Comparison of ENCODE assay signal across 1 cellular context in the genomic region with DNA sequence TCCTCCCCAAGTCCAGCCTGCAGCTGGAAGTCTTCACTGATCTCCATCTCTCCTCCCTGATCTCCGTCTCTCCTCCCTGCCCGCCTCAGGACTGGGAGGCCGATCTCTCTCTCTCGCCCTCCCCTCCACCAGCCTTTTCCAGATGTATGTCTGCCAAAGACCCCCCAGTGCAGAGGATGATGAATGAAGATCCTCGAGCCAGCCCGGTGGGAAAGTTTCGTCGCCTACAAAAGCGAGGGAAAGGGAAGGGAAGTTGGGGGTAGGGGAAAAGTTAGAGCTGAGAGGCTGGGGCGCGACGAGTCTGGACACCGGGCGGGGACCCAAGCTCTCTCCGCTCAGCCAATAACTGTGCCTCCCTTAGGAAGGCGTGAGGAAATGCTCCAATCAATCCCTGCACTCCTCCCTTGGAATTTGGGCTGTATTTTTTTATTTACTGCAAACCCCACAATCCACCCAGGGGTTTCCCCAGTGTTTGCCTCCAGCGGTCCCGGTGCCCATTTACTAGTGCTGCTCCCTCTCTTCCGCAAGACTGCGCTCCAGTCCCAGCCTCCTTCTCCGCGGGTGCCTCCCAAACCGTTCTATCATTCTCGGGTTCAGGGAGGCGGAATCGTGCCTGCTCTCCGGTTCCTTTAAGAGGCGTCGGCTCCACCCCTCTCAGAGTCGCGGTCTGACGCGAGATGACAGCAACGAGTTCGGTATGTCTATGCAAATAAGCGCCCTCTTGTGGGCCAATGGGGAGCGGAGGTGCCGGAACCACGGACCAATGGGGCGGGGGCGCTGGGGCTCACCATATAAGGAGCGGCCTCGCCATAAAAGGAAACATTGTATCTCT.
A peak's percentile ranks its signal among the peaks of the same experiment; 100 is the strongest.
TF ChIP-seq lines count a peak whose summit lies in the region.

A gene (plus strand): TSS at position 818 of the 832 bp plus-strand sequence. CDS start 388 bp downstream, outside the sequence.

TF ChIP-seq in HepG2, 621 proteins besides CTCF, POLR2A, EP300 and RAD21 (continued from another document and continues in another):
- TF ChIP-seq, protein P1, sequence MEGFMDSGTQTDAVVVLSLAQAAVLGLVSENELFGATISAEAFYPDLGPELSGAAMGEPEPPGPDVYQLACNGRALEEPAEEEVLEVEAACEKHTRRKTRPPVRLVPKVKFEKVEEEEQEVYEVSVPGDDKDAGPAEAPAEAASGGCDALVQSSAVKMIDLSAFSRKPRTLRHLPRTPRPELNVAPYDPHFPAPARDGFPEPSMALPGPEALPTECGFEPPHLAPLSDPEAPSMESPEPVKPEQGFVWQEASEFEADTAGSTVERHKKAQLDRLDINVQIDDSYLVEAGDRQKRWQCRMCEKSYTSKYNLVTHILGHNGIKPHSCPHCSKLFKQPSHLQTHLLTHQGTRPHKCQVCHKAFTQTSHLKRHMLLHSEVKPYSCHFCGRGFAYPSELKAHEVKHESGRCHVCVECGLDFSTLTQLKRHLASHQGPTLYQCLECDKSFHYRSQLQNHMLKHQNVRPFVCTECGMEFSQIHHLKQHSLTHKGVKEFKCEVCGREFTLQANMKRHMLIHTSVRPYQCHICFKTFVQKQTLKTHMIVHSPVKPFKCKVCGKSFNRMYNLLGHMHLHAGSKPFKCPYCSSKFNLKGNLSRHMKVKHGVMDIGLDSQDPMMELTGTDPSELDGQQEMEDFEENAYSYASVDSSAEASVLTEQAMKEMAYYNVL (CRISPR knock-in tag; IDR thresholded peaks at IDR 0.05; ENCODE audit: borderline replicate concordance) = peak; percentile 68; the same call in 1 of the 2 replicates
- TF ChIP-seq, protein P2, sequence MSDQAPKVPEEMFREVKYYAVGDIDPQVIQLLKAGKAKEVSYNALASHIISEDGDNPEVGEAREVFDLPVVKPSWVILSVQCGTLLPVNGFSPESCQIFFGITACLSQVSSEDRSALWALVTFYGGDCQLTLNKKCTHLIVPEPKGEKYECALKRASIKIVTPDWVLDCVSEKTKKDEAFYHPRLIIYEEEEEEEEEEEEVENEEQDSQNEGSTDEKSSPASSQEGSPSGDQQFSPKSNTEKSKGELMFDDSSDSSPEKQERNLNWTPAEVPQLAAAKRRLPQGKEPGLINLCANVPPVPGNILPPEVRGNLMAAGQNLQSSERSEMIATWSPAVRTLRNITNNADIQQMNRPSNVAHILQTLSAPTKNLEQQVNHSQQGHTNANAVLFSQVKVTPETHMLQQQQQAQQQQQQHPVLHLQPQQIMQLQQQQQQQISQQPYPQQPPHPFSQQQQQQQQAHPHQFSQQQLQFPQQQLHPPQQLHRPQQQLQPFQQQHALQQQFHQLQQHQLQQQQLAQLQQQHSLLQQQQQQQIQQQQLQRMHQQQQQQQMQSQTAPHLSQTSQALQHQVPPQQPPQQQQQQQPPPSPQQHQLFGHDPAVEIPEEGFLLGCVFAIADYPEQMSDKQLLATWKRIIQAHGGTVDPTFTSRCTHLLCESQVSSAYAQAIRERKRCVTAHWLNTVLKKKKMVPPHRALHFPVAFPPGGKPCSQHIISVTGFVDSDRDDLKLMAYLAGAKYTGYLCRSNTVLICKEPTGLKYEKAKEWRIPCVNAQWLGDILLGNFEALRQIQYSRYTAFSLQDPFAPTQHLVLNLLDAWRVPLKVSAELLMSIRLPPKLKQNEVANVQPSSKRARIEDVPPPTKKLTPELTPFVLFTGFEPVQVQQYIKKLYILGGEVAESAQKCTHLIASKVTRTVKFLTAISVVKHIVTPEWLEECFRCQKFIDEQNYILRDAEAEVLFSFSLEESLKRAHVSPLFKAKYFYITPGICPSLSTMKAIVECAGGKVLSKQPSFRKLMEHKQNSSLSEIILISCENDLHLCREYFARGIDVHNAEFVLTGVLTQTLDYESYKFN (CRISPR knock-in tag; conservative IDR thresholded peaks at IDR 0.05) = peak; percentile 49
- TF ChIP-seq ZNF570 (CRISPR knock-in tag; IDR thresholded peaks at IDR 0.05; ENCODE audit: borderline replicate concordance) = 0 out of 2 replicates have a peak, but pooled peaks have one; percentile 20
- peak; percentile 74; the same call in 1 of the 2 replicates for TF ChIP-seq ZNF556 (CRISPR knock-in tag; IDR thresholded peaks at IDR 0.05; ENCODE audit: borderline replicate concordance)
- TF ChIP-seq, protein P3, sequence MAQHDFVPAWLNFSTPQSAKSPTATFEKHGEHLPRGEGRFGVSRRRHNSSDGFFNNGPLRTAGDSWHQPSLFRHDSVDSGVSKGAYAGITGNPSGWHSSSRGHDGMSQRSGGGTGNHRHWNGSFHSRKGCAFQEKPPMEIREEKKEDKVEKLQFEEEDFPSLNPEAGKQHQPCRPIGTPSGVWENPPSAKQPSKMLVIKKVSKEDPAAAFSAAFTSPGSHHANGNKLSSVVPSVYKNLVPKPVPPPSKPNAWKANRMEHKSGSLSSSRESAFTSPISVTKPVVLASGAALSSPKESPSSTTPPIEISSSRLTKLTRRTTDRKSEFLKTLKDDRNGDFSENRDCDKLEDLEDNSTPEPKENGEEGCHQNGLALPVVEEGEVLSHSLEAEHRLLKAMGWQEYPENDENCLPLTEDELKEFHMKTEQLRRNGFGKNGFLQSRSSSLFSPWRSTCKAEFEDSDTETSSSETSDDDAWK (CRISPR knock-in tag; IDR thresholded peaks at IDR 0.05) = no peak
- TF ChIP-seq, protein P4, sequence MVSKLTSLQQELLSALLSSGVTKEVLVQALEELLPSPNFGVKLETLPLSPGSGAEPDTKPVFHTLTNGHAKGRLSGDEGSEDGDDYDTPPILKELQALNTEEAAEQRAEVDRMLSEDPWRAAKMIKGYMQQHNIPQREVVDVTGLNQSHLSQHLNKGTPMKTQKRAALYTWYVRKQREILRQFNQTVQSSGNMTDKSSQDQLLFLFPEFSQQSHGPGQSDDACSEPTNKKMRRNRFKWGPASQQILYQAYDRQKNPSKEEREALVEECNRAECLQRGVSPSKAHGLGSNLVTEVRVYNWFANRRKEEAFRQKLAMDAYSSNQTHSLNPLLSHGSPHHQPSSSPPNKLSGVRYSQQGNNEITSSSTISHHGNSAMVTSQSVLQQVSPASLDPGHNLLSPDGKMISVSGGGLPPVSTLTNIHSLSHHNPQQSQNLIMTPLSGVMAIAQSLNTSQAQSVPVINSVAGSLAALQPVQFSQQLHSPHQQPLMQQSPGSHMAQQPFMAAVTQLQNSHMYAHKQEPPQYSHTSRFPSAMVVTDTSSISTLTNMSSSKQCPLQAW (CRISPR knock-in tag; IDR thresholded peaks at IDR 0.05) = peak; percentile 90
- TF ChIP-seq RCOR2 (CRISPR knock-in tag; IDR thresholded peaks at IDR 0.05) = 0 out of 2 replicates have a peak, but pooled peaks have one; percentile 29
- TF ChIP-seq, protein P5, sequence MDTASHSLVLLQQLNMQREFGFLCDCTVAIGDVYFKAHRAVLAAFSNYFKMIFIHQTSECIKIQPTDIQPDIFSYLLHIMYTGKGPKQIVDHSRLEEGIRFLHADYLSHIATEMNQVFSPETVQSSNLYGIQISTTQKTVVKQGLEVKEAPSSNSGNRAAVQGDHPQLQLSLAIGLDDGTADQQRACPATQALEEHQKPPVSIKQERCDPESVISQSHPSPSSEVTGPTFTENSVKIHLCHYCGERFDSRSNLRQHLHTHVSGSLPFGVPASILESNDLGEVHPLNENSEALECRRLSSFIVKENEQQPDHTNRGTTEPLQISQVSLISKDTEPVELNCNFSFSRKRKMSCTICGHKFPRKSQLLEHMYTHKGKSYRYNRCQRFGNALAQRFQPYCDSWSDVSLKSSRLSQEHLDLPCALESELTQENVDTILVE (CRISPR knock-in tag; IDR thresholded peaks at IDR 0.05) = peak; percentile 14; the same call in 1 of the 2 replicates
- peak; percentile 44; the same call in 1 of the 2 replicates for TF ChIP-seq TBX2 (CRISPR knock-in tag; IDR thresholded peaks at IDR 0.05; ENCODE audit: borderline replicate concordance)
- TF ChIP-seq TEAD3 (CRISPR knock-in tag; optimal IDR thresholded peaks at IDR 0.05; ENCODE audit: borderline replicate concordance) = peak; percentile 64
- no peak for TF ChIP-seq FIP1L1 (IDR thresholded peaks at IDR 0.05; ENCODE audit: borderline replicate concordance, insufficient read depth, low read depth, low read length)
- TF ChIP-seq PAWR (CRISPR knock-in tag; IDR thresholded peaks at IDR 0.05; ENCODE audit: borderline replicate concordance) = no peak
- TF ChIP-seq ERF (CRISPR knock-in tag; IDR thresholded peaks at IDR 0.05) = peak; percentile 57; the same call in 1 of the 2 replicates
- TF ChIP-seq ZFP90 (CRISPR knock-in tag; IDR thresholded peaks at IDR 0.05; ENCODE audit: borderline replicate concordance) = peak; percentile 42; the same call in 1 of the 2 replicates
- TF ChIP-seq RBM22 (optimal IDR thresholded peaks at IDR 0.05; ENCODE audit: low read length) = no peak
- TF ChIP-seq ELF4 (CRISPR knock-in tag; IDR thresholded peaks at IDR 0.05; ENCODE audit: borderline replicate concordance) = no peak
- peak; percentile 11; the same call in 1 of the 2 replicates for TF ChIP-seq HMG20A (CRISPR knock-in tag; IDR thresholded peaks at IDR 0.05; ENCODE audit: borderline replicate concordance)
- peak; percentile 24; the same call in 1 of the 2 replicates for TF ChIP-seq HDAC2 (CRISPR knock-in tag; IDR thresholded peaks at IDR 0.05)
- TF ChIP-seq, protein P6, sequence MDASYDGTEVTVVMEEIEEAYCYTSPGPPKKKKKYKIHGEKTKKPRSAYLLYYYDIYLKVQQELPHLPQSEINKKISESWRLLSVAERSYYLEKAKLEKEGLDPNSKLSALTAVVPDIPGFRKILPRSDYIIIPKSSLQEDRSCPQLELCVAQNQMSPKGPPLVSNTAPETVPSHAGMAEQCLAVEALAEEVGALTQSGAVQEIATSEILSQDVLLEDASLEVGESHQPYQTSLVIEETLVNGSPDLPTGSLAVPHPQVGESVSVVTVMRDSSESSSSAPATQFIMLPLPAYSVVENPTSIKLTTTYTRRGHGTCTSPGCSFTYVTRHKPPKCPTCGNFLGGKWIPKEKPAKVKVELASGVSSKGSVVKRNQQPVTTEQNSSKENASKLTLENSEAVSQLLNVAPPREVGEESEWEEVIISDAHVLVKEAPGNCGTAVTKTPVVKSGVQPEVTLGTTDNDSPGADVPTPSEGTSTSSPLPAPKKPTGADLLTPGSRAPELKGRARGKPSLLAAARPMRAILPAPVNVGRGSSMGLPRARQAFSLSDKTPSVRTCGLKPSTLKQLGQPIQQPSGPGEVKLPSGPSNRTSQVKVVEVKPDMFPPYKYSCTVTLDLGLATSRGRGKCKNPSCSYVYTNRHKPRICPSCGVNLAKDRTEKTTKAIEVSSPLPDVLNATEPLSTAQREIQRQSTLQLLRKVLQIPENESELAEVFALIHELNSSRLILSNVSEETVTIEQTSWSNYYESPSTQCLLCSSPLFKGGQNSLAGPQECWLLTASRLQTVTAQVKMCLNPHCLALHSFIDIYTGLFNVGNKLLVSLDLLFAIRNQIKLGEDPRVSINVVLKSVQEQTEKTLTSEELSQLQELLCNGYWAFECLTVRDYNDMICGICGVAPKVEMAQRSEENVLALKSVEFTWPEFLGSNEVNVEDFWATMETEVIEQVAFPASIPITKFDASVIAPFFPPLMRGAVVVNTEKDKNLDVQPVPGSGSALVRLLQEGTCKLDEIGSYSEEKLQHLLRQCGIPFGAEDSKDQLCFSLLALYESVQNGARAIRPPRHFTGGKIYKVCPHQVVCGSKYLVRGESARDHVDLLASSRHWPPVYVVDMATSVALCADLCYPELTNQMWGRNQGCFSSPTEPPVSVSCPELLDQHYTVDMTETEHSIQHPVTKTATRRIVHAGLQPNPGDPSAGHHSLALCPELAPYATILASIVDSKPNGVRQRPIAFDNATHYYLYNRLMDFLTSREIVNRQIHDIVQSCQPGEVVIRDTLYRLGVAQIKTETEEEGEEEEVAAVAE (CRISPR knock-in tag; IDR thresholded peaks at IDR 0.05; ENCODE audit: borderline replicate concordance) = peak; percentile 87
- TF ChIP-seq, protein P7, sequence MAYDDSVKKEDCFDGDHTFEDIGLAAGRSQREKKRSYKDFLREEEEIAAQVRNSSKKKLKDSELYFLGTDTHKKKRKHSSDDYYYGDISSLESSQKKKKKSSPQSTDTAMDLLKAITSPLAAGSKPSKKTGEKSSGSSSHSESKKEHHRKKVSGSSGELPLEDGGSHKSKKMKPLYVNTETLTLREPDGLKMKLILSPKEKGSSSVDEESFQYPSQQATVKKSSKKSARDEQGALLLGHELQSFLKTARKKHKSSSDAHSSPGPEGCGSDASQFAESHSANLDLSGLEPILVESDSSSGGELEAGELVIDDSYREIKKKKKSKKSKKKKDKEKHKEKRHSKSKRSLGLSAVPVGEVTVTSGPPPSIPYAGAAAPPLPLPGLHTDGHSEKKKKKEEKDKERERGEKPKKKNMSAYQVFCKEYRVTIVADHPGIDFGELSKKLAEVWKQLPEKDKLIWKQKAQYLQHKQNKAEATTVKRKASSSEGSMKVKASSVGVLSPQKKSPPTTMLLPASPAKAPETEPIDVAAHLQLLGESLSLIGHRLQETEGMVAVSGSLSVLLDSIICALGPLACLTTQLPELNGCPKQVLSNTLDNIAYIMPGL (CRISPR knock-in tag; IDR thresholded peaks at IDR 0.05; ENCODE audit: borderline replicate concordance in 1 of 2, low read depth in 1 of 2) = peak; percentile 11 to 34; a peak in 2 of 4 replicates
- no peak; the same call in 1 of the 2 replicates for TF ChIP-seq MTF2 (CRISPR knock-in tag; IDR thresholded peaks at IDR 0.05; ENCODE audit: borderline replicate concordance)
- TF ChIP-seq ZNF615 (CRISPR knock-in tag; IDR thresholded peaks at IDR 0.05; ENCODE audit: borderline replicate concordance) = no peak
- peak; percentile 80 for TF ChIP-seq ASH2L (IDR thresholded peaks at IDR 0.05; ENCODE audit: insufficient read length, low read depth, low read length)
- TF ChIP-seq, protein P8, sequence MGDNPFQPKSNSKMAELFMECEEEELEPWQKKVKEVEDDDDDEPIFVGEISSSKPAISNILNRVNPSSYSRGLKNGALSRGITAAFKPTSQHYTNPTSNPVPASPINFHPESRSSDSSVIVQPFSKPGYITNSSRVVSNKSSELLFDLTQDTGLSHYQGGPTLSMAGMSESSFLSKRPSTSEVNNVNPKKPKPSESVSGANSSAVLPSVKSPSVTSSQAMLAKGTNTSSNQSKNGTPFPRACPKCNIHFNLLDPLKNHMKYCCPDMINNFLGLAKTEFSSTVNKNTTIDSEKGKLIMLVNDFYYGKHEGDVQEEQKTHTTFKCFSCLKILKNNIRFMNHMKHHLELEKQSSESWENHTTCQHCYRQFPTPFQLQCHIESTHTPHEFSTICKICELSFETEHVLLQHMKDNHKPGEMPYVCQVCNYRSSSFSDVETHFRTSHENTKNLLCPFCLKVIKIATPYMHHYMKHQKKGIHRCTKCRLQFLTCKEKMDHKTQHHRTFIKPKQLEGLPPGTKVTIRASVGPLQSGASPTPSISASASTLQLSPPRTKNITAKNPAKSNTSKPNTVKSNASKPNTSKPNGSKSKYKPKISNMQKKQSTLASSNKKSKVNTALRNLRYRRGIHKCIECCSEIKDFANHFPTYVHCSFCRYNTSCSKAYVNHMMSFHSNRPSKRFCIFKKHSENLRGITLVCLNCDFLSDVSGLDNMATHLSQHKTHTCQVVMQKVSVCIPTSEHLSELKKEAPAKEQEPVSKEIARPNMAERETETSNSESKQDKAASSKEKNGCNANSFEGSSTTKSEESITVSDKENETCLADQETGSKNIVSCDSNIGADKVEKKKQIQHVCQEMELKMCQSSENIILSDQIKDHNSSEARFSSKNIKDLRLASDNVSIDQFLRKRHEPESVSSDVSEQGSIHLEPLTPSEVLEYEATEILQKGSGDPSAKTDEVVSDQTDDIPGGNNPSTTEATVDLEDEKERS (CRISPR knock-in tag; IDR thresholded peaks at IDR 0.05) = no peak
- 0 out of 2 replicates have a peak, but pooled peaks have one; percentile 86 for TF ChIP-seq KLF12 (CRISPR knock-in tag; IDR thresholded peaks at IDR 0.05; ENCODE audit: borderline replicate concordance)
- TF ChIP-seq ZNF605 (CRISPR knock-in tag; IDR thresholded peaks at IDR 0.05) = peak; percentile 90
- TF ChIP-seq, protein P9, sequence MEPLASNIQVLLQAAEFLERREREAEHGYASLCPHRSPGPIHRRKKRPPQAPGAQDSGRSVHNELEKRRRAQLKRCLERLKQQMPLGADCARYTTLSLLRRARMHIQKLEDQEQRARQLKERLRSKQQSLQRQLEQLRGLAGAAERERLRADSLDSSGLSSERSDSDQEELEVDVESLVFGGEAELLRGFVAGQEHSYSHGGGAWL (CRISPR knock-in tag; IDR thresholded peaks at IDR 0.05) = 0 out of 2 replicates have a peak, but pooled peaks have one; percentile 9
- 0 out of 2 replicates have a peak, but pooled peaks have one; percentile 53 for TF ChIP-seq KMT2B (CRISPR knock-in tag; IDR thresholded peaks at IDR 0.05)
- TF ChIP-seq MTF1 (CRISPR knock-in tag; IDR thresholded peaks at IDR 0.05) = no peak
- TF ChIP-seq MEF2D (CRISPR knock-in tag; IDR thresholded peaks at IDR 0.05) = peak; percentile 11; the same call in 1 of the 2 replicates
